ENCODE assay signal across 2 cellular contexts in genomic region chr1:167002354-167002753, GRCh38.
TF ChIP-seq lines count a peak whose summit lies in the region.

No MANE protein-coding gene starts in this region.

TF ChIP-seq in HEK293T, 16 proteins besides CTCF, POLR2A, EP300 and RAD21 (continued from another document):
- TF ChIP-seq PKNOX1 (IDR thresholded peaks at IDR 0.05): peak; percentile 58
TF ChIP-seq in HEK293T: peak in this region for 1.

TF ChIP-seq in K562, 482 proteins besides CTCF, POLR2A, EP300 and RAD21 (continued from another document):
- TF ChIP-seq TFE3 (CRISPR knock-in tag; IDR thresholded peaks at IDR 0.05) (no peak), ZNF146 (CRISPR knock-in tag; IDR thresholded peaks at IDR 0.05; ENCODE audit: unreplicated experiment) (no peak), NELFE (IDR thresholded peaks at IDR 0.05; ENCODE audit: insufficient read depth, insufficient read length) (no peak), PBX2 (CRISPR knock-in tag; IDR thresholded peaks at IDR 0.05; ENCODE audit: low read depth) (no peak), PBX2 (tag; conservative IDR thresholded peaks at IDR 0.05; ENCODE audit: low read depth) (0 out of 2 replicates have a peak, but pooled peaks have one; percentile 12)
